In the genomic region with DNA sequence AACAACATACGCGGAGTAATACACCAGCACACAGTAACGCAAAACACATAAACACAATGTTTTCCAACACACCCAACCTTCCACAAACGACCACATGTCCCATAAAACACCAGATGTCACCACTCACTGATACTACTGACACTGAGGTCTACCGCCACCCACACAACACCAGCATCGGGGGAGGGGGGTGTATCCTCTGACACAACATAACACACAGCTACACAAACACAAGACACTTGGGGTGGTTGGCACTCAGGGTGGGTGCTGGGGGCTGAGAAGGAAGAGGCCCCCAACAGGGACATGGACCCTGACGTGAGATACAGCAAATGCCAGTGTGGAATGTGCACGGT, we compare ENCODE assay signal across 12 cellular contexts. TPM values are rescaled to one million over a fixed set of nuclear protein-coding genes. Genes with fewer than 3 reads are reported as not detected.
DNase-seq lines count a peak whose midpoint lies in the region; ATAC-seq and TF ChIP-seq lines count a peak whose summit lies in the region.
"Had no signal": no experiment of that assay in that cellular context is flagged by ENCODE, and none has a peak within 500 bp of the region (broad histone marks: within the 10 kb centered on the region; RNA-seq: fewer than 3 reads in every experiment).

No MANE protein-coding gene starts in this region.

- H3K27me3 Mint-ChIP-seq in IgD-negative memory B cell = peaks cover 2% of the 10 kb centered on the region
- H3K27me3 Mint-ChIP-seq in activated T-helper 2 cell treated with anti-CD3 and anti-CD28 coated beads, Interferon-gamma antibody, Interleukin-2, Interleukin-4, amounts not matched to agents 10 μg/mL and 5 μg/mL and 100 μg/mL, durations not matched to agents 14 hours and 24 hours and 36 hours (ENCODE audit: low read depth) = no peaks in the 10 kb centered on the region
- peaks cover 0 to 14% (median 3%) of the 10 kb centered on the region in 5 donors for H3K27me3 Mint-ChIP-seq in naive thymus-derived CD8-positive, alpha-beta T cell

- H3K27ac ChIP-seq in body of pancreas = no peak overlapping the region
- H3K27ac ChIP-seq: 22Rv1, ascending aorta had no signal

- H3K36me3 Mint-ChIP-seq in IgD-negative memory B cell = peaks cover 2% of the 10 kb centered on the region
- peaks cover 21% of the 10 kb centered on the region for H3K36me3 Mint-ChIP-seq in activated T-helper 2 cell treated with anti-CD3 and anti-CD28 coated beads, Interferon-gamma antibody, Interleukin-2, Interleukin-4, amounts not matched to agents 10 μg/mL and 5 μg/mL and 100 μg/mL, durations not matched to agents 14 hours and 24 hours and 36 hours (ENCODE audit: low read depth)
- no peaks in the 10 kb centered on the region for H3K36me3 Mint-ChIP-seq in naive thymus-derived CD8-positive, alpha-beta T cell

- H3K36me3 ChIP-seq in body of pancreas (replicated peaks in 1 of 2; ENCODE audit: insufficient read depth in 1 of 2, low read depth in 2 of 2) = no peaks in the 10 kb centered on the region
- H3K36me3 ChIP-seq: ascending aorta had no signal

- H3K4me1 Mint-ChIP-seq in IgD-negative memory B cell = peaks cover 28 to 45% (median 40%) of the 10 kb centered on the region in 3 donors
- H3K4me1 Mint-ChIP-seq in activated T-helper 2 cell treated with anti-CD3 and anti-CD28 coated beads, Interferon-gamma antibody, Interleukin-2, Interleukin-4, amounts not matched to agents 10 μg/mL and 5 μg/mL and 100 μg/mL, durations not matched to agents 14 hours and 24 hours and 36 hours (ENCODE audit: low read depth) = peaks cover 61% of the 10 kb centered on the region
- H3K4me1 Mint-ChIP-seq in naive thymus-derived CD8-positive, alpha-beta T cell = peaks cover 44 to 69% (median 67%) of the 10 kb centered on the region in 4 donors

- ATAC-seq in naive thymus-derived CD8-positive, alpha-beta T cell = no peak
- ATAC-seq in body of pancreas (no peak), GM21737 (IDR thresholded peaks at IDR 0.05; ENCODE audit: unreplicated experiment) (no peak)

- no peak for TF ChIP-seq CTCF in body of pancreas (IDR thresholded peaks at IDR 0.05)

- POLR2A ChIA-PET in naive thymus-derived CD8-positive, alpha-beta T cell (lab: Charles Lee) = interaction anchor here (0.5 to 8.6 kb wide), 5 partner anchors 16 to 167 kb away, joined by 3 to 70 read pairs (median 8); a partner anchor contains a TSS

- 42 to 43% methylated on average over 4 to 8 of the region's 8 CpGs for WGBS in body of pancreas, 2 donors

- no peaks in the 10 kb centered on the region for H3K9me3 Mint-ChIP-seq in IgD-negative memory B cell
- no peaks in the 10 kb centered on the region for H3K9me3 Mint-ChIP-seq in activated T-helper 2 cell treated with anti-CD3 and anti-CD28 coated beads, Interferon-gamma antibody, Interleukin-2, Interleukin-4, amounts not matched to agents 10 μg/mL and 5 μg/mL and 100 μg/mL, durations not matched to agents 14 hours and 24 hours and 36 hours
- H3K9me3 Mint-ChIP-seq in naive thymus-derived CD8-positive, alpha-beta T cell = no peaks in the 10 kb centered on the region

- no peaks in the 10 kb centered on the region for H3K27me3 ChIP-seq in body of pancreas
- H3K27me3 ChIP-seq: ascending aorta had no signal

- no peaks in the 10 kb centered on the region for H3K9me3 ChIP-seq in body of pancreas
- H3K9me3 ChIP-seq: ascending aorta had no signal

- peak; percentile 13 for DNase-seq in NCI-H1694 treated with DMSO at 0.1 percent for 48 hours (lab: John Stamatoyannopoulos, UW)
- DNase-seq in NCI-H1694 (lab: John Stamatoyannopoulos, UW) = no peak
- DNase-seq in activated T-helper 2 cell treated with anti-CD3 and anti-CD28 coated beads, Interferon-gamma antibody, Interleukin-2, Interleukin-4, amounts not matched to agents 10 μg/mL and 5 μg/mL and 100 μg/mL, durations not matched to agents 14 hours and 24 hours and 36 hours (ENCODE audit: low spot score) = no peak
- no peak for DNase-seq in naive thymus-derived CD8-positive, alpha-beta T cell
- DNase-seq in GDM1 (lab: John Stamatoyannopoulos, UW) = no peak
- no peak for DNase-seq in body of pancreas
- DNase-seq: retina had no signal

- intact Hi-C loops in activated T-helper 2 cell treated with anti-CD3 and anti-CD28 coated beads, Interferon-gamma antibody, Interleukin-2, Interleukin-4, amounts not matched to agents 10 μg/mL and 5 μg/mL and 100 μg/mL, durations not matched to agents 14 hours and 24 hours and 36 hours (cut with micrococcal nuclease) = loop anchor here (10.0 kb wide), 3 partner anchors 187 to 337 kb away; a partner anchor contains a TSS
- intact Hi-C loops in body of pancreas (cut with DNase I) = loop anchor here (5.0 kb wide), 1 partner anchor 35 kb away; no protein-coding TSS in a partner anchor

- H3K4me1 ChIP-seq in body of pancreas = no peaks in the 10 kb centered on the region

- no peak for TF ChIP-seq POLR2A in body of pancreas (IDR thresholded peaks at IDR 0.05)

- peak overlapping the region; percentile 84 to 99 (median 98) for H3K4me3 Mint-ChIP-seq in IgD-negative memory B cell
- H3K4me3 Mint-ChIP-seq in activated T-helper 2 cell treated with anti-CD3 and anti-CD28 coated beads, Interferon-gamma antibody, Interleukin-2, Interleukin-4, amounts not matched to agents 10 μg/mL and 5 μg/mL and 100 μg/mL, durations not matched to agents 14 hours and 24 hours and 36 hours (ENCODE audit: low read depth) = peak overlapping the region; percentile 57
- peak overlapping the region; percentile 77 to 96 (median 87) for H3K4me3 Mint-ChIP-seq in naive thymus-derived CD8-positive, alpha-beta T cell

- peak overlapping the region; percentile 82 to 99 (median 88) for H3K27ac Mint-ChIP-seq in IgD-negative memory B cell
- peak overlapping the region; percentile 85 for H3K27ac Mint-ChIP-seq in activated T-helper 2 cell treated with anti-CD3 and anti-CD28 coated beads, Interferon-gamma antibody, Interleukin-2, Interleukin-4, amounts not matched to agents 10 μg/mL and 5 μg/mL and 100 μg/mL, durations not matched to agents 14 hours and 24 hours and 36 hours
- H3K27ac Mint-ChIP-seq in naive thymus-derived CD8-positive, alpha-beta T cell = peak overlapping the region; percentile 85 to 99 (median 96)

- no peak overlapping the region for H3K4me3 ChIP-seq in body of pancreas
- H3K4me3 ChIP-seq: ascending aorta had no signal

RNA-seq across cellular contexts. Expression of a gene that starts 1.5 kb away (rescaled TPM):
- 87.9 TPM for polyA plus RNA-seq in IgD-negative memory B cell
- total RNA-seq in activated T-helper 2 cell treated with anti-CD3 and anti-CD28 coated beads, Interferon-gamma antibody, Interleukin-2, Interleukin-4, amounts not matched to agents 10 μg/mL and 5 μg/mL and 100 μg/mL, durations not matched to agents 14 hours and 24 hours and 36 hours = 98.0 and 98.7 TPM in 2 replicates
- 100 to 1,000 TPM in 1 of 2 experiments, 10 to 100 TPM in 1; 92.9 to 103 TPM for total RNA-seq in naive thymus-derived CD8-positive, alpha-beta T cell
- 10 to 100 TPM in 2 of 3 donors, 1 to 10 TPM in 1; 7.6 to 28.6 (median 11.7) TPM for polyA plus RNA-seq in naive thymus-derived CD8-positive, alpha-beta T cell
- 1 to 10 TPM in 1 of 2 donors, not detected in 1; 2.9 TPM for total RNA-seq in body of pancreas
- total RNA-seq: frontal cortex had no signal

RNA-seq across cellular contexts. Expression of a gene that starts 20.0 kb away (rescaled TPM):
- not detected for polyA plus RNA-seq in IgD-negative memory B cell
- 0.14 and 0.41 TPM in 2 replicates for total RNA-seq in activated T-helper 2 cell treated with anti-CD3 and anti-CD28 coated beads, Interferon-gamma antibody, Interleukin-2, Interleukin-4, amounts not matched to agents 10 μg/mL and 5 μg/mL and 100 μg/mL, durations not matched to agents 14 hours and 24 hours and 36 hours
- total RNA-seq in naive thymus-derived CD8-positive, alpha-beta T cell = under 1 TPM; 0.60 to 0.69 TPM
- polyA plus RNA-seq in naive thymus-derived CD8-positive, alpha-beta T cell = under 1 TPM in 2 of 3 donors, not detected in 1; 0.07 to 0.72 TPM
- not detected for total RNA-seq in body of pancreas
- total RNA-seq: ascending aorta had no signal

RNA-seq across cellular contexts. Expression of a gene that starts 27.5 kb away (rescaled TPM):
- polyA plus RNA-seq in IgD-negative memory B cell = 15.6 TPM
- total RNA-seq in activated T-helper 2 cell treated with anti-CD3 and anti-CD28 coated beads, Interferon-gamma antibody, Interleukin-2, Interleukin-4, amounts not matched to agents 10 μg/mL and 5 μg/mL and 100 μg/mL, durations not matched to agents 14 hours and 24 hours and 36 hours = 69.1 and 73.1 TPM in 2 replicates
- total RNA-seq in naive thymus-derived CD8-positive, alpha-beta T cell = 10 to 100 TPM; 48.9 to 51.9 TPM
- polyA plus RNA-seq in naive thymus-derived CD8-positive, alpha-beta T cell = 1 to 10 TPM; 3.4 to 8.3 (median 8.3) TPM
- total RNA-seq in body of pancreas = 10 to 100 TPM in 1 of 2 donors, 1 to 10 TPM in 1; 8.3 to 52.1 TPM

RNA-seq across cellular contexts. Expression of a gene that starts 44.8 kb away (rescaled TPM):
- polyA plus RNA-seq in IgD-negative memory B cell = 2.6 TPM
- 3.6 and 4.6 TPM in 2 replicates for total RNA-seq in activated T-helper 2 cell treated with anti-CD3 and anti-CD28 coated beads, Interferon-gamma antibody, Interleukin-2, Interleukin-4, amounts not matched to agents 10 μg/mL and 5 μg/mL and 100 μg/mL, durations not matched to agents 14 hours and 24 hours and 36 hours
- total RNA-seq in naive thymus-derived CD8-positive, alpha-beta T cell = 10 to 100 TPM; 24.2 to 25.8 TPM
- 1 to 10 TPM; 3.3 to 4.3 (median 3.7) TPM for polyA plus RNA-seq in naive thymus-derived CD8-positive, alpha-beta T cell
- 1 to 10 TPM; 3.6 to 6.6 TPM for total RNA-seq in body of pancreas
- total RNA-seq: ascending aorta had no signal

Comparison
In these comparisons a context has a peak if more than half of its experiments do, and no peak if none do; other contexts are left out.
1. RNA of a gene that starts 1.5 kb away (total RNA-seq): 92.9 to 103 TPM in naive thymus-derived CD8-positive, alpha-beta T cell and 98.0 to 98.7 TPM in activated T-helper 2 cell treated with anti-CD3 and anti-CD28 coated beads, Interferon-gamma antibody, Interleukin-2, Interleukin-4, amounts not matched to agents 10 μg/mL and 5 μg/mL and 100 μg/mL, durations not matched to agents 14 hours and 24 hours and 36 hours; 2.9 TPM in body of pancreas; every median in the first group is over 10 times any median in the second.
2. Peak in every context shown above with its lines, with median percentiles within 50 percentile points of each other: H3K27ac Mint-ChIP-seq and H3K4me3 Mint-ChIP-seq.